Comparison of ENCODE assay signal across 1 cellular context in genomic region chr18:37639846-37640245, GRCh38.
TF ChIP-seq lines count a peak whose summit lies in the region.

No MANE protein-coding gene starts in this region.

TF ChIP-seq in WTC11, 78 proteins besides CTCF, POLR2A, EP300 and RAD21 (continued from another document):
- TF ChIP-seq, protein P1, sequence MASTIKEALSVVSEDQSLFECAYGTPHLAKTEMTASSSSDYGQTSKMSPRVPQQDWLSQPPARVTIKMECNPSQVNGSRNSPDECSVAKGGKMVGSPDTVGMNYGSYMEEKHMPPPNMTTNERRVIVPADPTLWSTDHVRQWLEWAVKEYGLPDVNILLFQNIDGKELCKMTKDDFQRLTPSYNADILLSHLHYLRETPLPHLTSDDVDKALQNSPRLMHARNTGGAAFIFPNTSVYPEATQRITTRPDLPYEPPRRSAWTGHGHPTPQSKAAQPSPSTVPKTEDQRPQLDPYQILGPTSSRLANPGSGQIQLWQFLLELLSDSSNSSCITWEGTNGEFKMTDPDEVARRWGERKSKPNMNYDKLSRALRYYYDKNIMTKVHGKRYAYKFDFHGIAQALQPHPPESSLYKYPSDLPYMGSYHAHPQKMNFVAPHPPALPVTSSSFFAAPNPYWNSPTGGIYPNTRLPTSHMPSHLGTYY (CRISPR knock-in tag; IDR thresholded peaks at IDR 0.05), result no peak
- TF ChIP-seq TEAD4 (CRISPR knock-in tag; IDR thresholded peaks at IDR 0.05) (no peak), GTF2I (CRISPR knock-in tag; conservative IDR thresholded peaks at IDR 0.05) (no peak)
TF ChIP-seq in WTC11: peak in this region for 0.
